ENCODE assay signal across 10 cellular contexts in genomic region chr5:132224721-132225120, GRCh38. TPM values are rescaled to one million over a fixed set of nuclear protein-coding genes. Genes with fewer than 3 reads are reported as not detected.
A peak's percentile ranks its signal among the peaks of the same experiment; 100 is the strongest.
DNase-seq lines count a peak whose midpoint lies in the region; ATAC-seq, FAIRE-seq and TF ChIP-seq lines count a peak whose summit lies in the region.
"Had no signal": no experiment of that assay in that cellular context is flagged by ENCODE, and none has a peak within 500 bp of the region (broad histone marks: within the 10 kb centered on the region; RNA-seq: fewer than 3 reads in every experiment).

No MANE protein-coding gene starts in this region.

- H3K4me1 Mint-ChIP-seq in activated CD8-positive, alpha-beta T cell treated with anti-CD3 and anti-CD28 coated beads, Interleukin-2, amount 10 ng/mL, durations not matched to agents 7 days and 5 days (ENCODE audit: low read depth), result peaks cover 18% of the 10 kb centered on the region

- no peak overlapping the region for H3K9ac ChIP-seq in BLaER1

- H3K27me3 ChIP-seq in BLaER1 (peaks cover 8% of the 10 kb centered on the region; the same call in 1 of the 2 replicates), RWPE2 (ENCODE audit: insufficient read depth, poor library complexity, severe bottlenecking) (no peaks in the 10 kb centered on the region), sigmoid colon (no peaks in the 10 kb centered on the region)

- CTCF ChIA-PET in activated CD8-positive, alpha-beta T cell treated with anti-CD3 and anti-CD28 coated beads, Interleukin-2, amount 10 ng/mL, durations not matched to agents 7 days and 5 days (lab: Charles Lee), result interaction anchor here (0.6 to 2.9 kb wide), 5 partner anchors 13 to 691 kb away, joined by 3 to 19 read pairs (median 3); no protein-coding TSS in a partner anchor

- ATAC-seq in RWPE2 (ENCODE audit: low read depth), result no peak
- ATAC-seq in HG03175 (IDR thresholded peaks at IDR 0.05; ENCODE audit: unreplicated experiment), result no peak
- no peak for ATAC-seq in activated CD8-positive, alpha-beta T cell treated with anti-CD3 and anti-CD28 coated beads, Interleukin-2, amount 10 ng/mL, durations not matched to agents 7 days and 5 days

- no peak for TF ChIP-seq EP300 in sigmoid colon (IDR thresholded peaks at IDR 0.05)

- no peak for DNase-seq in RWPE2 (ENCODE audit: low spot score)
- DNase-seq in fibroblast of the conjunctiva (ENCODE audit: low read depth), result peak; percentile 57
- DNase-seq in sigmoid colon, result peak; percentile 77
- DNase-seq in NCI-H2171 treated with DMSO at 0.1 percent for 48 hours (lab: John Stamatoyannopoulos, UW), result no peak
- no peak for DNase-seq in activated CD8-positive, alpha-beta T cell treated with anti-CD3 and anti-CD28 coated beads, Interleukin-2, amount 10 ng/mL, durations not matched to agents 7 days and 5 days
- DNase-seq in urothelium cell line (ENCODE audit: low spot score), result no peak

- no peaks in the 10 kb centered on the region for H3K9me3 Mint-ChIP-seq in activated CD8-positive, alpha-beta T cell treated with anti-CD3 and anti-CD28 coated beads, Interleukin-2, amount 10 ng/mL, durations not matched to agents 7 days and 5 days (ENCODE audit: insufficient read depth)
- H3K9me3 Mint-ChIP-seq: neural crest cell; T-helper 1 cell treated with Interleukin-12 subunit alpha and Interleukin-12 subunit beta and Interleukin-4 antibody, amounts not matched to agents 30 μg/mL and 1 μg/mL, for 36 hours had no signal

- H3K4me2 ChIP-seq in BLaER1, result peak overlapping the region; percentile 99

- FAIRE-seq in urothelium cell line (lab: Jason Lieb, UNC), result no peak

- TF ChIP-seq POLR2A in sigmoid colon (IDR thresholded peaks at IDR 0.05), result no peak

- H3K4me1 ChIP-seq in BLaER1 (peaks cover 76% of the 10 kb centered on the region), RWPE2 (ENCODE audit: insufficient read depth, poor library complexity, severe bottlenecking) (peaks cover 25% of the 10 kb centered on the region), sigmoid colon (peaks cover 0 to 80% (median 79%) of the 10 kb centered on the region in 4 donors)

- POLR2A ChIA-PET in activated CD8-positive, alpha-beta T cell treated with anti-CD3 and anti-CD28 coated beads, Interleukin-2, amount 10 ng/mL, durations not matched to agents 7 days and 5 days (lab: Charles Lee), result no interaction called here

- H3K9me3 ChIP-seq in BLaER1 (no peaks in the 10 kb centered on the region), RWPE2 (ENCODE audit: severe bottlenecking) (no peaks in the 10 kb centered on the region), sigmoid colon (no peaks in the 10 kb centered on the region)

- WGBS in sigmoid colon, 2 donors, result 71 to 82% methylated on average over 1 of the region's 1 CpG

- no peaks in the 10 kb centered on the region for H3K36me3 Mint-ChIP-seq in activated CD8-positive, alpha-beta T cell treated with anti-CD3 and anti-CD28 coated beads, Interleukin-2, amount 10 ng/mL, durations not matched to agents 7 days and 5 days (ENCODE audit: low read depth)

- TF ChIP-seq CTCF in RWPE2 (IDR thresholded peaks at IDR 0.05; ENCODE audit: poor library complexity, severe bottlenecking) (no peak), sigmoid colon (IDR thresholded peaks at IDR 0.05) (no peak)

- peaks cover 9% of the 10 kb centered on the region; the same call in 1 of the 2 replicates for H4K20me1 ChIP-seq in BLaER1

- H3K4me3 Mint-ChIP-seq in activated CD8-positive, alpha-beta T cell treated with anti-CD3 and anti-CD28 coated beads, Interleukin-2, amount 10 ng/mL, durations not matched to agents 7 days and 5 days, result no peak overlapping the region

- peaks cover 12% of the 10 kb centered on the region for H3K27me3 Mint-ChIP-seq in activated CD8-positive, alpha-beta T cell treated with anti-CD3 and anti-CD28 coated beads, Interleukin-2, amount 10 ng/mL, durations not matched to agents 7 days and 5 days (ENCODE audit: low read depth)

- no peak overlapping the region for H3K27ac Mint-ChIP-seq in activated CD8-positive, alpha-beta T cell treated with anti-CD3 and anti-CD28 coated beads, Interleukin-2, amount 10 ng/mL, durations not matched to agents 7 days and 5 days
- H3K27ac Mint-ChIP-seq: T-helper 1 cell treated with Interleukin-12 subunit alpha and Interleukin-12 subunit beta and Interleukin-4 antibody, amounts not matched to agents 30 μg/mL and 1 μg/mL, for 36 hours had no signal

- intact Hi-C loops in sigmoid colon (cut with DNase I), result loop anchor here (1.0 to 5.0 kb wide), 3 partner anchors 34 to 268 kb away; partner anchors contain the start of genes IRF1 and SLC22A4

- H3K27ac ChIP-seq in BLaER1 (no peak overlapping the region), RWPE2 (ENCODE audit: poor library complexity, severe bottlenecking) (peak overlapping the region; percentile 83), sigmoid colon (peak overlapping the region; percentile 72 to 92 (median 88))

- peaks cover 17% of the 10 kb centered on the region for H3K36me3 ChIP-seq in BLaER1
- no peaks in the 10 kb centered on the region; the same call in 1 of the 2 replicates for H3K36me3 ChIP-seq in RWPE2 (ENCODE audit: low read depth)
- H3K36me3 ChIP-seq in sigmoid colon, result no peaks in the 10 kb centered on the region

- no peak overlapping the region for H3K4me3 ChIP-seq in BLaER1
- no peak overlapping the region for H3K4me3 ChIP-seq in RWPE2 (ENCODE audit: severe bottlenecking)
- no peak overlapping the region for H3K4me3 ChIP-seq in sigmoid colon

RNA-seq across cellular contexts. Expression of gene P4HA2, which starts 2.9 kb away (rescaled TPM):
- 10 to 100 TPM; 23.9 to 35.2 (median 28.9) TPM for total RNA-seq in sigmoid colon
- polyA plus RNA-seq in sigmoid colon, result 10 to 100 TPM in 2 of 3 donors, 1 to 10 TPM in 1; 4.2 to 24.8 (median 12.5) TPM
- total RNA-seq in activated CD8-positive, alpha-beta T cell treated with anti-CD3 and anti-CD28 coated beads, Interleukin-2, amount 10 ng/mL, durations not matched to agents 7 days and 5 days, result 10 to 100 TPM; 11.4 to 13.5 TPM

RNA-seq across cellular contexts. Expression of gene PDLIM4, which starts 32.8 kb away (rescaled TPM):
- 100 to 1,000 TPM in 2 of 4 donors, 10 to 100 TPM in 2; 38.2 to 133 (median 90.1) TPM for total RNA-seq in sigmoid colon
- 10 to 100 TPM in 2 of 3 donors, 1 to 10 TPM in 1; 2.1 to 16.5 (median 11.4) TPM for polyA plus RNA-seq in sigmoid colon
- not detected for total RNA-seq in activated CD8-positive, alpha-beta T cell treated with anti-CD3 and anti-CD28 coated beads, Interleukin-2, amount 10 ng/mL, durations not matched to agents 7 days and 5 days

Comparison
In these comparisons a context has a peak if more than half of its experiments do, and no peak if none do; other contexts are left out.
1. DNase-seq: peak in fibroblast of the conjunctiva (single experiment) and sigmoid colon (single experiment); none in RWPE2 (single experiment), NCI-H2171 treated with DMSO at 0.1 percent for 48 hours (single experiment), activated CD8-positive, alpha-beta T cell treated with anti-CD3 and anti-CD28 coated beads, Interleukin-2, amount 10 ng/mL, durations not matched to agents 7 days and 5 days (single experiment) and urothelium cell line (single experiment).
2. RNA of gene PDLIM4, which starts 32.8 kb away (total RNA-seq): 38.2 to 133 TPM in sigmoid colon; not detected in activated CD8-positive, alpha-beta T cell treated with anti-CD3 and anti-CD28 coated beads, Interleukin-2, amount 10 ng/mL, durations not matched to agents 7 days and 5 days; every median in the first group is over 10 times any median in the second.